In the genomic region with DNA sequence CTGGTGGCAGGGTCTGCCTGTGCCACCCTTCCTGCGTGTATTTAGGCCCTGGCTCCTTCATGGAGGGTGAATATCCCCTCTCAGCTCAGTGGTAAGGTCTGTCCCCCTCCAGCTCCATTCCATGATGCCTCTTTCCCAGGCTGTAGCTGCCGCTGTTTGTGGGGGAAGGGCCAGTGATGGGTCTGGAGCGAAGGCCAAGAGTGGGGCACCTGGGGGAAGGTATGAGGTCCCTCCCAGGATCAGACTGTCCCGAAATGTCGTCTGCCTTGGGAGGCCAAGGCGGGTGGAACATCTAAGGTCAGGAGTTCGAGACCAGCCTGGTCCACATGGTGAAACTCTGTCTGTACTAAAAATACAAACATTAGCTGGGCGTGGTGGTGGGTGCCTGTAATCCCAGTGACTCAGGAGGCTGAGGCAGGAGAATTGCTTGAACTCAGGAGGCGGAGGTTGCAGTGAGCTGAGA, we compare ENCODE assay signal across 8 cellular contexts. TPM values are rescaled to one million over a fixed set of nuclear protein-coding genes. Genes with fewer than 3 reads are reported as not detected.
DNase-seq lines count a peak whose midpoint lies in the region; ATAC-seq, FAIRE-seq and TF ChIP-seq lines count a peak whose summit lies in the region.

No MANE protein-coding gene starts in this region.

- peaks cover 23% of the 10 kb centered on the region for H3K4me1 ChIP-seq in rectal smooth muscle tissue (ENCODE audit: control insufficient read depth, insufficient read depth, low read length)

- peak overlapping the region; percentile 86 for H3K9ac ChIP-seq in rectal smooth muscle tissue (ENCODE audit: low read length)

- CTCF ChIA-PET in T-cell (lab: Charles Lee) = no interaction called here

- peak overlapping the region; percentile 53 to 71 (median 63) for H3K4me3 Mint-ChIP-seq in T-cell

- H3K9me3 Mint-ChIP-seq in T-cell = no peaks in the 10 kb centered on the region

- H3K36me3 Mint-ChIP-seq in T-cell = peaks cover 2% of the 10 kb centered on the region

- DNase-seq in T-cell (no peak), fibroblast of mammary gland (ENCODE audit: low read depth) (no peak), AG08396 (ENCODE audit: low spot score) (no peak), NCI-H1417 treated with DMSO at 0.1 percent for 48 hours (lab: John Stamatoyannopoulos, UW) (no peak)

- peaks cover 13 to 33% (median 19%) of the 10 kb centered on the region in 3 donors for H3K4me1 Mint-ChIP-seq in T-cell

- no peak for TF ChIP-seq CTCF in fibroblast of mammary gland (conservative IDR thresholded peaks at IDR 0.05; ENCODE audit: control insufficient read depth, insufficient read depth, low read depth, low read length)

- FAIRE-seq in G401.6 (lab: Jason Lieb, UNC) = peak; percentile 19

- H3K27me3 Mint-ChIP-seq in T-cell = peaks cover 4 to 22% of the 10 kb centered on the region in 2 donors

- H3K4me3 ChIP-seq in fibroblast of mammary gland (ENCODE audit: control insufficient read depth, low read depth, low read length) = peak overlapping the region; percentile 51
- H3K4me3 ChIP-seq in rectal smooth muscle tissue (ENCODE audit: low read length) = peak overlapping the region; percentile 79

- peak overlapping the region; percentile 83 for H3K27ac ChIP-seq in rectal smooth muscle tissue (ENCODE audit: low read depth, low read length)

- H3K27ac Mint-ChIP-seq in T-cell = peak overlapping the region in 1 of 2 donors; percentile 15

- ATAC-seq in T-cell (replicated peaks in 1 of 4) (no peak), GM19324 (IDR thresholded peaks at IDR 0.05; ENCODE audit: low FRiP score, unreplicated experiment) (no peak), GM21723 (IDR thresholded peaks at IDR 0.05; ENCODE audit: unreplicated experiment) (no peak)

- H3K27me3 ChIP-seq in rectal smooth muscle tissue (ENCODE audit: control insufficient read depth, insufficient read depth, low read length) = peaks cover 19% of the 10 kb centered on the region

- H3K36me3 ChIP-seq in rectal smooth muscle tissue (ENCODE audit: control insufficient read depth, insufficient read depth, low read length) = peaks cover 20% of the 10 kb centered on the region

- POLR2A ChIA-PET in T-cell (lab: Charles Lee) = interaction anchor here in 1 of 2 donors (0.6 kb wide), 1 partner anchor 1089 kb away, joined by 4 read pairs; no protein-coding TSS in a partner anchor

RNA-seq across cellular contexts. Expression of a gene that starts 1.1 kb away (rescaled TPM):
- total RNA-seq in T-cell = 10 to 100 TPM; 14.9 to 28.2 (median 25.6) TPM

RNA-seq across cellular contexts. Expression of a gene that starts 6.2 kb away (rescaled TPM):
- total RNA-seq in T-cell = 1 to 10 TPM; 1.4 to 2.9 (median 1.5) TPM

RNA-seq across cellular contexts. Expression of a gene that starts 8.4 kb away (rescaled TPM):
- 10 to 100 TPM; 34.2 to 73.9 (median 68.7) TPM for total RNA-seq in T-cell

RNA-seq across cellular contexts. Expression of a gene that starts 8.8 kb away (rescaled TPM):
- 1 to 10 TPM; 3.1 to 5.8 (median 4.4) TPM for total RNA-seq in T-cell

RNA-seq across cellular contexts. Expression of a gene that starts 15.2 kb away (rescaled TPM):
- 100 to 1,000 TPM; 172 to 212 (median 206) TPM for total RNA-seq in T-cell
